Comparison of ENCODE assay signal across 8 cellular contexts in the genomic region with DNA sequence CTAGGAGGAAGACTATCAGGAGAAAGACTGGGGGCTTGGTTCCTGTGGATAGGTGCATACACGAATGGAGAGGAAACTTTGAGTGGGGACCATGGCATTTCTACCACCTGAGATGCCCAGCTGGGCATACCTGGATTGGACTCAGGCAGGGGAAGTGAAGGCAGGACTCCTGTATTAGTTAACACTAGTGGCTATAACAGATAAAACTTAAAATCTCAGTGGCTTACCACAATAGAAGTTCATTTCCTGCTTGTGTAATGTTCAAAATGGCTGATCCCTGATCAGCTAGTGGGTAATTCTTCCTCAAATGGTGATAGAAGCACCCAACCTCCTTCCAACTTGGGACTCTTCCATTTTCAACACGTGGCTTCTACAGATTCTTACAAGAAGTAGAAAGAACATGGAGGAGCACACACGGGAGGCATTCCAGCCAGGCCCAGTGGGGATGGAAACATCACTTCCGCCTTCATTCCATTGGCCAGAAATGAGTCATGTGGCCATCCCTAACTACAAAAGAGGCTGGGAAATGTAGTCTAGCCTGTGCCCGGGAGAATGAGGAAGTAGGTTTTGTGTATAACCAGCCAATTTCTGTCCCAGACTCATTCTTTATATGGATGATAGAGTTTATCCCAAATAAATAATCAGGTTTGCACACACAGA.
A peak's percentile ranks its signal among the peaks of the same experiment; 100 is the strongest.
DNase-seq lines count a peak whose midpoint lies in the region; ATAC-seq and TF ChIP-seq lines count a peak whose summit lies in the region.

No MANE protein-coding gene starts in this region.

- H3K27ac Mint-ChIP-seq in neural progenitor cell: peak overlapping the region; percentile 72

- H4K20me1 ChIP-seq in neural progenitor cell (ENCODE audit: low read depth): no peaks in the 10 kb centered on the region

- no peaks in the 10 kb centered on the region for H3K27me3 ChIP-seq in neural progenitor cell

- no peak for TF ChIP-seq POLR2A in erythroblast (IDR thresholded peaks at IDR 0.05; ENCODE audit: low read length)

- H3K79me2 ChIP-seq in neural progenitor cell (ENCODE audit: low read depth): no peaks in the 10 kb centered on the region

- H3K27me3 Mint-ChIP-seq in neural progenitor cell (ENCODE audit: insufficient read depth, low read depth): no peaks in the 10 kb centered on the region

- peak overlapping the region; percentile 61 for H2AFZ ChIP-seq in neural progenitor cell (replicated peaks)

- peak; percentile 76 for DNase-seq in ELR (ENCODE audit: low read depth)
- peak; percentile 29 for DNase-seq in HPDE6-E6E7 (ENCODE audit: extremely low spot score)
- peak; percentile 82 for DNase-seq in SIG-M5 (lab: John Stamatoyannopoulos, UW)
- peak; percentile 16 to 28 for DNase-seq in erythroblast (lab: John Stamatoyannopoulos, UW)
- peak; percentile 19 for DNase-seq in neural progenitor cell (ENCODE audit: low spot score)
- DNase-seq in retina: no peak
- no peak for DNase-seq in NCI-H2196 (lab: John Stamatoyannopoulos, UW; ENCODE audit: unreplicated experiment)

- H3K36me3 Mint-ChIP-seq in neural progenitor cell: no peaks in the 10 kb centered on the region

- H3F3A ChIP-seq in neural progenitor cell (ENCODE audit: low read depth): peaks cover 5% of the 10 kb centered on the region

- peak; percentile 85 for ATAC-seq in GM19452 (IDR thresholded peaks at IDR 0.05; ENCODE audit: unreplicated experiment)

- H3K9me3 ChIP-seq in neural progenitor cell (ENCODE audit: low read depth): no peaks in the 10 kb centered on the region

- peaks cover 2% of the 10 kb centered on the region for H3K9me3 Mint-ChIP-seq in neural progenitor cell

- H3K4me1 ChIP-seq in neural progenitor cell: peaks cover 4% of the 10 kb centered on the region

- H3K4me2 ChIP-seq in neural progenitor cell: peak overlapping the region; percentile 17

- H3K36me3 ChIP-seq in neural progenitor cell: no peaks in the 10 kb centered on the region

- no peak overlapping the region for H3K4me3 ChIP-seq in neural progenitor cell

- H3K4me1 Mint-ChIP-seq in neural progenitor cell: peaks cover 24% of the 10 kb centered on the region

- H3K27ac ChIP-seq in neural progenitor cell: no peak overlapping the region

- H3K4me3 Mint-ChIP-seq in neural progenitor cell: peak overlapping the region; percentile 52

- TF ChIP-seq CTCF in neural progenitor cell (IDR thresholded peaks at IDR 0.05): no peak

- no peak overlapping the region for H3K9ac ChIP-seq in neural progenitor cell

Comparison
In these comparisons a context has a peak if more than half of its experiments do, and no peak if none do; other contexts are left out.
1. DNase-seq: peak in ELR (single experiment), HPDE6-E6E7 (single experiment), SIG-M5 (single experiment), erythroblast (2 of 2) and neural progenitor cell (single experiment); none in retina (single experiment) and NCI-H2196 (single experiment).